In the genomic region with DNA sequence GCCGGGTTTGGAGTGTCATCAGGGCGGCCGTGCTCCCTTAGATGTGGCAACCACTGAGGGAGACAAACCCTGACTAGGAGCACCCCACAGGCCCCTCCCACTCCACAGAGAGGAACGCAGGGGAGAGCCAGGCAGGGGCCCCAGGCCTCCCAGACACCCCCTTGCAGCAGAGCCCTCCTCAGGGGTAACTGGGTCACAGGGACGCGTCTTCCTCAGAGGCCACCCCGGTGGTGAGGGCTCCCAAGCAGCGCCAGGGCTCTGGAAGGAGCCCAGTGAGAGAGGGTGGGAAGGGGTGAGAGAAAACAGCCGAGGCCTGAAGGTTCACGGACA, we compare ENCODE assay signal across 32 cellular contexts. TPM values are rescaled to one million over a fixed set of nuclear protein-coding genes. Genes with fewer than 3 reads are reported as not detected.
"Had no signal": no experiment of that assay in that cellular context is flagged by ENCODE, and none has a peak within 500 bp of the region (broad histone marks: within the 10 kb centered on the region; RNA-seq: fewer than 3 reads in every experiment).

No MANE protein-coding gene starts in this region.

- H3K9me3 ChIP-seq: SJCRH30 had no signal

- H3K9me3 Mint-ChIP-seq: activated CD4-positive, alpha-beta memory T cell treated with anti-CD3 and anti-CD28 coated beads for 36 hours; activated naive CD4-positive, alpha-beta T cell treated with anti-CD3 and anti-CD28 coated beads, Interleukin-2, amount 10 ng/mL, durations not matched to agents 7 days and 5 days; activated naive CD8-positive, alpha-beta T cell treated with anti-CD3 and anti-CD28 coated beads, Interleukin-2, amount 50 U/mL, for 24 hours; brain had no signal

- H3K36me3 Mint-ChIP-seq: brain had no signal

- ATAC-seq: activated naive CD8-positive, alpha-beta T cell treated with anti-CD3 and anti-CD28 coated beads, Interleukin-2, amount 50 U/mL, for 24 hours; PC-3 had no signal

- H3K27ac ChIP-seq: SK-N-MC had no signal

- H3K4me3 Mint-ChIP-seq: activated CD4-positive, alpha-beta memory T cell treated with anti-CD3 and anti-CD28 coated beads for 36 hours; activated naive CD4-positive, alpha-beta T cell treated with anti-CD3 and anti-CD28 coated beads, Interleukin-2, amount 10 ng/mL, durations not matched to agents 7 days and 5 days; activated naive CD8-positive, alpha-beta T cell; activated naive CD8-positive, alpha-beta T cell treated with anti-CD3 and anti-CD28 coated beads, Interleukin-2, amount 50 U/mL, for 24 hours; brain had no signal

- DNase-seq: activated CD4-positive, alpha-beta memory T cell treated with anti-CD3 and anti-CD28 coated beads for 36 hours; activated CD4-positive, alpha-beta T cell treated with anti-CD3 and anti-CD28 coated beads for 4 hours; activated CD4-positive, alpha-beta T cell treated with anti-CD3 and anti-CD28 coated beads, Interleukin-2, amount 50 U/mL, for 1 hour; activated CD8-positive, alpha-beta memory T cell treated with anti-CD3 and anti-CD28 coated beads, Interleukin-2, amount 50 U/mL, for 4 hours; activated effector memory CD4-positive, alpha-beta T cell treated with Interleukin-2 at 50 U/mL for 16 hours; activated naive CD4-positive, alpha-beta T cell treated with anti-CD3 and anti-CD28 coated beads, Interleukin-2, amount 10 ng/mL, durations not matched to agents 7 days and 5 days; activated naive CD8-positive, alpha-beta T cell treated with anti-CD3 and anti-CD28 coated beads, Interleukin-2, amount 50 U/mL, for 24 hours; activated T-cell treated with anti-CD3 and anti-CD28 coated beads for 4 hours; activated T-cell treated with anti-CD3 and anti-CD28 coated beads, Interleukin-2, amount 50 U/mL, for 48 hours; anterior cingulate cortex; caudate nucleus; cerebellar nuclear complex; Karpas-422; NCI-H1048; NCI-H1105 treated with DMSO at 0.1 percent for 48 hours; NCI-H1436 treated with DMSO at 0.1 percent for 48 hours; NCI-H1694 treated with DMSO at 0.1 percent for 48 hours; NCI-H2029; NCI-H2107; NCI-H2171; NCI-H510A; NCI-H526; NCI-H748 treated with DMSO at 0.1 percent for 48 hours; NK-92 treated with Interleukin-12 subunit alpha and Interleukin-12 subunit beta, amount 100 ng/mL, for 24 hours; PC-3; SHP77; T1000 had no signal

- H3K4me1 Mint-ChIP-seq: activated naive CD4-positive, alpha-beta T cell treated with anti-CD3 and anti-CD28 coated beads, Interleukin-2, amount 10 ng/mL, durations not matched to agents 7 days and 5 days; activated naive CD8-positive, alpha-beta T cell treated with anti-CD3 and anti-CD28 coated beads, Interleukin-2, amount 50 U/mL, for 24 hours had no signal

- H3K4me3 ChIP-seq: SJCRH30, SK-N-MC had no signal

- H3K27me3 ChIP-seq: SJCRH30 had no signal

- H3K27me3 Mint-ChIP-seq: activated naive CD8-positive, alpha-beta T cell; brain had no signal

RNA-seq across cellular contexts. Expression of gene FSCN2, which starts 11.4 kb away (rescaled TPM):
- total RNA-seq: MCF 10A had no signal
